In genomic region chr18:3611313-3612038, GRCh38 we compare ENCODE assay signal across 21 cellular contexts.
A peak's percentile ranks its signal among the peaks of the same experiment; 100 is the strongest.
DNase-seq lines count a peak whose midpoint lies in the region; TF ChIP-seq lines count a peak whose summit lies in the region.
"Had no signal": no experiment of that assay in that cellular context is flagged by ENCODE, and none has a peak within 500 bp of the region (broad histone marks: within the 10 kb centered on the region; RNA-seq: fewer than 3 reads in every experiment).

No MANE protein-coding gene starts in this region.

- H2AFZ ChIP-seq in fibroblast of lung (ENCODE audit: low read length), result peak overlapping the region; percentile 41
- H2AFZ ChIP-seq in smooth muscle cell (ENCODE audit: low read depth), result no peak overlapping the region

- H3K36me3 ChIP-seq in Peyer's patch (no peaks in the 10 kb centered on the region), fibroblast of lung (ENCODE audit: control insufficient read depth, insufficient read depth, low read length) (no peaks in the 10 kb centered on the region), smooth muscle cell (ENCODE audit: low read depth) (no peaks in the 10 kb centered on the region)
- H3K36me3 ChIP-seq: transverse colon had no signal

- peaks cover 2% of the 10 kb centered on the region for H3K79me2 ChIP-seq in fibroblast of lung (ENCODE audit: control insufficient read depth, insufficient read depth, low read length)
- peaks cover 18% of the 10 kb centered on the region for H3K79me2 ChIP-seq in smooth muscle cell (ENCODE audit: low read depth)

- no peak overlapping the region for H3K27ac ChIP-seq in Peyer's patch
- peak overlapping the region; percentile 22 for H3K27ac ChIP-seq in fibroblast of lung (ENCODE audit: insufficient read depth, low read length)
- no peak overlapping the region for H3K27ac ChIP-seq in smooth muscle cell (ENCODE audit: low read depth)
- H3K27ac ChIP-seq: 22Rv1, epithelial cell of prostate, KMS-11, transverse colon had no signal

- no peak for TF ChIP-seq CTCF in Peyer's patch (IDR thresholded peaks at IDR 0.05)
- TF ChIP-seq CTCF in fibroblast of lung (conservative IDR thresholded peaks at IDR 0.05 in 1 of 2, IDR thresholded peaks at IDR 0.05 in 1 of 2; ENCODE audit: low read depth in 1 of 2, low read length in 2 of 2), result no peak
- TF ChIP-seq CTCF in smooth muscle cell (IDR thresholded peaks at IDR 0.05; ENCODE audit: borderline replicate concordance, insufficient read depth, poor library complexity, severe bottlenecking), result no peak

- H3K4me1 ChIP-seq in Peyer's patch (peaks cover 0 to 3% (median 0%) of the 10 kb centered on the region in 4 donors), fibroblast of lung (ENCODE audit: control insufficient read depth, extremely low read depth, insufficient read depth, low read length) (peaks cover 8% of the 10 kb centered on the region), smooth muscle cell (ENCODE audit: low read depth) (peaks cover 16% of the 10 kb centered on the region)

- H3K9me3 ChIP-seq in Peyer's patch (no peaks in the 10 kb centered on the region), fibroblast of lung (ENCODE audit: control insufficient read depth, insufficient read depth, low read depth, low read length) (no peaks in the 10 kb centered on the region), smooth muscle cell (replicated peaks; ENCODE audit: low read depth) (no peaks in the 10 kb centered on the region)
- H3K9me3 ChIP-seq: transverse colon had no signal

- TF ChIP-seq POLR2A in Peyer's patch (IDR thresholded peaks at IDR 0.05), result no peak

- H4K20me1 ChIP-seq in fibroblast of lung (ENCODE audit: control insufficient read depth, extremely low read depth, insufficient read depth, low read length) (no peaks in the 10 kb centered on the region), smooth muscle cell (ENCODE audit: low read depth) (no peaks in the 10 kb centered on the region)

- H3K27me3 ChIP-seq in Peyer's patch (no peaks in the 10 kb centered on the region), fibroblast of lung (ENCODE audit: control insufficient read depth, insufficient read depth, low read length) (no peaks in the 10 kb centered on the region), smooth muscle cell (ENCODE audit: low read depth) (no peaks in the 10 kb centered on the region)
- H3K27me3 ChIP-seq: transverse colon had no signal

- DNase-seq in NCI-H748 (lab: John Stamatoyannopoulos, UW; ENCODE audit: unreplicated experiment) (peak; percentile 26), NCI-H748 treated with DMSO at 0.1 percent for 48 hours (lab: John Stamatoyannopoulos, UW) (no peak), Peyer's patch (peak in 2 of 3 donors; percentile 18 to 33), fibroblast of lung (ENCODE audit: low read depth in 2 of 2) (no peak), smooth muscle cell (lab: John Stamatoyannopoulos, UW; ENCODE audit: unreplicated experiment) (no peak), NK-92 (lab: John Stamatoyannopoulos, UW; ENCODE audit: unreplicated experiment) (no peak), dermis blood vessel endothelial cell (no peak)
- DNase-seq in stimulated activated CD4-positive, alpha-beta T cell treated with anti-CD3 and anti-CD28 coated beads, Interleukin-1b, Interleukin-23, amount 100 ng/mL, for 48 hours, result no peak
- DNase-seq: activated naive CD8-positive, alpha-beta T cell treated with anti-CD3 and anti-CD28 coated beads, Interleukin-2, amount 10 ng/mL, durations not matched to agents 7 days and 5 days; activated T-cell treated with anti-CD3 and anti-CD28 coated beads for 4 hours; CD8-positive, alpha-beta T cell; cerebellar nuclear complex; GDM1; H7; left cardiac atrium; NCI-H1417 treated with DMSO at 0.1 percent for 48 hours; NCI-H510A treated with DMSO at 0.1 percent for 48 hours; transverse colon had no signal

- 61% methylated on average over 15 of the region's 15 CpGs for WGBS in smooth muscle cell (ENCODE audit: low lambda C conversion rate)

- H3K9ac ChIP-seq in fibroblast of lung (ENCODE audit: insufficient read depth, low read length) (peak overlapping the region; percentile 23), smooth muscle cell (ENCODE audit: low read depth) (no peak overlapping the region)
- H3K9ac ChIP-seq: KMS-11 had no signal

- H3F3A ChIP-seq in smooth muscle cell (ENCODE audit: low read depth), result peaks cover 17% of the 10 kb centered on the region

- peak overlapping the region; percentile 67 for H3K4me2 ChIP-seq in fibroblast of lung (ENCODE audit: extremely low read depth, insufficient read depth, low read length)
- peak overlapping the region; percentile 35 for H3K4me2 ChIP-seq in smooth muscle cell
- H3K4me2 ChIP-seq: KMS-11 had no signal

- H3K4me3 ChIP-seq in Peyer's patch (no peak overlapping the region), fibroblast of lung (replicated peaks in 1 of 4; ENCODE audit: control extremely low read depth in 1 of 4, insufficient read depth in 1 of 4, low read depth in 3 of 4, low read length in 4 of 4) (peak overlapping the region in 1 of 4 experiments; percentile 25), smooth muscle cell (no peak overlapping the region)
- H3K4me3 ChIP-seq: transverse colon had no signal

Comparison
In these comparisons a context has a peak if more than half of its experiments do, and no peak if none do; other contexts are left out.
1. DNase-seq: peak in NCI-H748 (single experiment) and Peyer's patch (2 of 3); none in NCI-H748 treated with DMSO at 0.1 percent for 48 hours (single experiment), fibroblast of lung (0 of 2), smooth muscle cell (single experiment), NK-92 (single experiment), stimulated activated CD4-positive, alpha-beta T cell treated with anti-CD3 and anti-CD28 coated beads, Interleukin-1b, Interleukin-23, amount 100 ng/mL, for 48 hours (single experiment) and dermis blood vessel endothelial cell (single experiment).